11 cellular contexts compared by ENCODE assay signal in genomic region chr9:32703635-32704034, GRCh38.
DNase-seq lines count a peak whose midpoint lies in the region; ATAC-seq and TF ChIP-seq lines count a peak whose summit lies in the region.
"Had no signal": no experiment of that assay in that cellular context is flagged by ENCODE, and none has a peak within 500 bp of the region (broad histone marks: within the 10 kb centered on the region; RNA-seq: fewer than 3 reads in every experiment).

No MANE protein-coding gene starts in this region.

- DNase-seq in AG10803 (ENCODE audit: low read depth) (no peak), GM23248 (peak; percentile 18), PC-9 (no peak), fibroblast of pulmonary artery (ENCODE audit: low read depth) (no peak), NCI-H446 treated with DMSO at 0.1 percent for 48 hours (lab: John Stamatoyannopoulos, UW) (no peak)
- DNase-seq: CD8-positive, alpha-beta memory T cell; occipital lobe had no signal

- intact Hi-C loops in PC-9 (cut with micrococcal nuclease; ENCODE audit: unreplicated experiment), result loop anchor here (10.0 kb wide), 1 partner anchor 119 kb away; no protein-coding TSS in a partner anchor

- no peak overlapping the region for H3K9ac ChIP-seq in GM23248

- H3K27ac ChIP-seq in GM23248 (no peak overlapping the region), PC-9 (no peak overlapping the region)
- H3K27ac ChIP-seq: HL-60 had no signal

- H3K4me3 ChIP-seq in AG10803 (ENCODE audit: low read length), result no peak overlapping the region
- H3K4me3 ChIP-seq in GM23248, result no peak overlapping the region
- H3K4me3 ChIP-seq in PC-9, result no peak overlapping the region
- H3K4me3 ChIP-seq in fibroblast of pulmonary artery (replicated peaks; ENCODE audit: low read depth, low read length), result no peak overlapping the region

- CTCF ChIA-PET in PC-9 (lab: Charles Lee), result no interaction called here

- no peak overlapping the region for H3K4me2 ChIP-seq in GM23248 (ENCODE audit: unreplicated experiment)
- no peak overlapping the region for H3K4me2 ChIP-seq in PC-9

- H3K36me3 ChIP-seq in GM23248 (ENCODE audit: low read depth) (no peaks in the 10 kb centered on the region), PC-9 (ENCODE audit: low read depth) (no peaks in the 10 kb centered on the region)

- no peaks in the 10 kb centered on the region for H3K9me3 ChIP-seq in GM23248 (ENCODE audit: low read depth)
- H3K9me3 ChIP-seq in PC-9 (ENCODE audit: insufficient read depth, low read depth), result no peaks in the 10 kb centered on the region

- in situ Hi-C loops in GM23248 (cut with MboI), result no loop called here

- H3K4me1 ChIP-seq in GM23248 (ENCODE audit: insufficient read depth), result peaks cover 4% of the 10 kb centered on the region; the same call in 1 of the 2 replicates
- peaks cover 56% of the 10 kb centered on the region for H3K4me1 ChIP-seq in PC-9 (replicated peaks; ENCODE audit: insufficient read depth)

- H3K79me2 ChIP-seq in GM23248 (ENCODE audit: insufficient read depth), result no peaks in the 10 kb centered on the region
- no peaks in the 10 kb centered on the region for H3K79me2 ChIP-seq in PC-9 (ENCODE audit: low read depth)

- no TSS peak for BruUV-seq in PC-9 (replicated peaks; lab: Mats Ljungman, UMichigan)

- ATAC-seq in HG02938 (IDR thresholded peaks at IDR 0.05; ENCODE audit: unreplicated experiment), result no peak
- no peak for ATAC-seq in HG03196 (IDR thresholded peaks at IDR 0.05; ENCODE audit: unreplicated experiment)
- no peak for ATAC-seq in HG03045 (IDR thresholded peaks at IDR 0.05; ENCODE audit: unreplicated experiment)

- 2 to 12% methylated on average over 2 of the region's 2 CpGs for WGBS in GM23248 (ENCODE audit: low coverage in 1 of 2, low lambda C conversion rate in 2 of 2, missing lambda C conversion rate in 2 of 2), 2 experiments

- TF ChIP-seq CTCF in AG10803 (conservative IDR thresholded peaks at IDR 0.05; ENCODE audit: low read length) (peak; percentile 22), PC-9 (conservative IDR thresholded peaks at IDR 0.05) (peak; percentile 16; the same call in 1 of the 2 replicates), fibroblast of pulmonary artery (IDR thresholded peaks at IDR 0.05; ENCODE audit: low read length, missing control alignments) (peak; percentile 39)

- peaks cover 12% of the 10 kb centered on the region for H3K27me3 ChIP-seq in GM23248 (replicated peaks; ENCODE audit: insufficient read depth)
- H3K27me3 ChIP-seq in PC-9 (ENCODE audit: insufficient read depth, low read depth), result no peaks in the 10 kb centered on the region

- H3F3A ChIP-seq in GM23248 (ENCODE audit: insufficient read depth) (no peaks in the 10 kb centered on the region), PC-9 (ENCODE audit: insufficient read depth, low read depth) (peaks cover 20% of the 10 kb centered on the region; the same call in 1 of the 2 replicates)

- no peaks in the 10 kb centered on the region for H3K9me2 ChIP-seq in GM23248 (ENCODE audit: insufficient read depth)
- H3K9me2 ChIP-seq in PC-9 (ENCODE audit: insufficient read depth), result no peaks in the 10 kb centered on the region

- POLR2A ChIA-PET in PC-9 (lab: Charles Lee; ENCODE audit: unreplicated experiment), result no interaction called here

- H2AFZ ChIP-seq in GM23248, result no peak overlapping the region
- no peak overlapping the region for H2AFZ ChIP-seq in PC-9

- H4K20me1 ChIP-seq in GM23248 (ENCODE audit: insufficient read depth), result no peaks in the 10 kb centered on the region
- H4K20me1 ChIP-seq in PC-9 (ENCODE audit: insufficient read depth), result no peaks in the 10 kb centered on the region
